1 cellular context compared by ENCODE assay signal in the genomic region with DNA sequence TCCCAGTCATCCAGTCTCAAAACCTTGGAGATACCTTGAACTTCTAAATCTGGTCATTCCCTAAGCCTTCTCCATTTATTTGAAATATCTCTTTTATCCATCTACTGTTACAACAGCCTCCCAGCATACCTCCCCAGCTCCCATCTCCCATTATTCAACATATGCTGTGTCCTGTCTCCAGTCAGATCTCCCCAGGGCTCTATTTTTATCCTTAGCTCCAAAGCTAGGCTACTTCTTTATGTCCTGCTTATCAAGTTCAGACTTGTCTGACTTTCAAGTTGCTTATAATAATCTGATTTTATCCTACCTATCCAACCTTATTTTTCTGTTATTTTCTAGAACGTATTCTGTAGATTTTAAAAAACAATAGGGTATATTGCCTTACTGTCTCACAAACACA.
TF ChIP-seq lines count a peak whose summit lies in the region.

No MANE protein-coding gene starts in this region.

TF ChIP-seq in A549, 52 proteins besides CTCF, POLR2A, EP300 and RAD21 (continued from another document):
- TF ChIP-seq, protein P1, sequence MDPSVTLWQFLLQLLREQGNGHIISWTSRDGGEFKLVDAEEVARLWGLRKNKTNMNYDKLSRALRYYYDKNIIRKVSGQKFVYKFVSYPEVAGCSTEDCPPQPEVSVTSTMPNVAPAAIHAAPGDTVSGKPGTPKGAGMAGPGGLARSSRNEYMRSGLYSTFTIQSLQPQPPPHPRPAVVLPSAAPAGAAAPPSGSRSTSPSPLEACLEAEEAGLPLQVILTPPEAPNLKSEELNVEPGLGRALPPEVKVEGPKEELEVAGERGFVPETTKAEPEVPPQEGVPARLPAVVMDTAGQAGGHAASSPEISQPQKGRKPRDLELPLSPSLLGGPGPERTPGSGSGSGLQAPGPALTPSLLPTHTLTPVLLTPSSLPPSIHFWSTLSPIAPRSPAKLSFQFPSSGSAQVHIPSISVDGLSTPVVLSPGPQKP (IDR thresholded peaks at IDR 0.05; ENCODE audit: low read depth, low read length) = no peak
- TF ChIP-seq EHMT2 (IDR thresholded peaks at IDR 0.05; ENCODE audit: low read depth) (no peak), HDAC2 (IDR thresholded peaks at IDR 0.05) (no peak), NFE2L2 (conservative IDR thresholded peaks at IDR 0.05; ENCODE audit: low read length) (no peak), ESRRA (IDR thresholded peaks at IDR 0.05; ENCODE audit: borderline replicate concordance, low read length) (no peak), ZSCAN20 (CRISPR knock-in tag; IDR thresholded peaks at IDR 0.05) (no peak), MAFK (IDR thresholded peaks at IDR 0.05; ENCODE audit: partially characterized antibody) (no peak), CEBPB (IDR thresholded peaks at IDR 0.05) (no peak), MAZ (IDR thresholded peaks at IDR 0.05; ENCODE audit: borderline replicate concordance, low read depth, low read length) (no peak)
- TF ChIP-seq, protein P2, sequence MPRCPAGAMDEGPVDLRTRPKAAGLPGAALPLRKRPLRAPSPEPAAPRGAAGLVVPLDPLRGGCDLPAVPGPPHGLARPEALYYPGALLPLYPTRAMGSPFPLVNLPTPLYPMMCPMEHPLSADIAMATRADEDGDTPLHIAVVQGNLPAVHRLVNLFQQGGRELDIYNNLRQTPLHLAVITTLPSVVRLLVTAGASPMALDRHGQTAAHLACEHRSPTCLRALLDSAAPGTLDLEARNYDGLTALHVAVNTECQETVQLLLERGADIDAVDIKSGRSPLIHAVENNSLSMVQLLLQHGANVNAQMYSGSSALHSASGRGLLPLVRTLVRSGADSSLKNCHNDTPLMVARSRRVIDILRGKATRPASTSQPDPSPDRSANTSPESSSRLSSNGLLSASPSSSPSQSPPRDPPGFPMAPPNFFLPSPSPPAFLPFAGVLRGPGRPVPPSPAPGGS (IDR thresholded peaks at IDR 0.05) = no peak
TF ChIP-seq in A549: peak in this region for 0.
